ENCODE assay signal across 18 cellular contexts in genomic region chr1:7255303-7256058, GRCh38.
DNase-seq lines count a peak whose midpoint lies in the region; ATAC-seq and TF ChIP-seq lines count a peak whose summit lies in the region.
"Had no signal": no experiment of that assay in that cellular context is flagged by ENCODE, and none has a peak within 500 bp of the region (broad histone marks: within the 10 kb centered on the region; RNA-seq: fewer than 3 reads in every experiment).

No MANE protein-coding gene starts in this region.

- H3K27ac Mint-ChIP-seq in activated CD8-positive, alpha-beta T cell treated with anti-CD3 and anti-CD28 coated beads, Interleukin-2, amount 10 ng/mL, durations not matched to agents 7 days and 5 days, result no peak overlapping the region

- H3K4me1 ChIP-seq in heart right ventricle, result no peaks in the 10 kb centered on the region
- H3K4me1 ChIP-seq: ascending aorta had no signal

- CTCF ChIA-PET in activated CD8-positive, alpha-beta T cell treated with anti-CD3 and anti-CD28 coated beads, Interleukin-2, amount 10 ng/mL, durations not matched to agents 7 days and 5 days (lab: Charles Lee), result no interaction called here

- no peaks in the 10 kb centered on the region for H3K36me3 ChIP-seq in heart right ventricle
- H3K36me3 ChIP-seq: ascending aorta, BE2C had no signal

- WGBS in heart right ventricle, 2 donors, result 68 to 74% methylated on average over 13 of the region's 13 CpGs

- no peaks in the 10 kb centered on the region for H3K27me3 Mint-ChIP-seq in activated CD8-positive, alpha-beta T cell treated with anti-CD3 and anti-CD28 coated beads, Interleukin-2, amount 10 ng/mL, durations not matched to agents 7 days and 5 days (ENCODE audit: low read depth)

- TF ChIP-seq CTCF in AG09309 (IDR thresholded peaks at IDR 0.05; ENCODE audit: control insufficient read depth, insufficient read depth, low read depth, low read length, missing control alignments) (no peak), astrocyte of the spinal cord (IDR thresholded peaks at IDR 0.05; ENCODE audit: low read depth, low read length) (no peak), heart right ventricle (IDR thresholded peaks at IDR 0.05) (no peak)

- intact Hi-C loops in heart right ventricle (cut with DNase I), result no loop called here

- H3K4me3 ChIP-seq in AG09309 (ENCODE audit: control insufficient read depth, low read depth, low read length) (no peak overlapping the region), astrocyte of the spinal cord (ENCODE audit: low read depth, low read length) (no peak overlapping the region), heart right ventricle (no peak overlapping the region)
- H3K4me3 ChIP-seq: ascending aorta had no signal

- POLR2A ChIA-PET in activated CD8-positive, alpha-beta T cell treated with anti-CD3 and anti-CD28 coated beads, Interleukin-2, amount 10 ng/mL, durations not matched to agents 7 days and 5 days (lab: Charles Lee), result no interaction called here

- in situ Hi-C loops in astrocyte of the spinal cord (cut with HindIII; ENCODE audit: low sequenced_read_pairs), result no loop called here

- H3K4me1 Mint-ChIP-seq in activated CD8-positive, alpha-beta T cell treated with anti-CD3 and anti-CD28 coated beads, Interleukin-2, amount 10 ng/mL, durations not matched to agents 7 days and 5 days (ENCODE audit: low read depth), result no peaks in the 10 kb centered on the region

- DNase-seq in AG09309 (ENCODE audit: low read depth), result peak; percentile 8
- peak; percentile 21 for DNase-seq in HPDE6-E6E7 (ENCODE audit: extremely low spot score)
- peak; percentile 50 for DNase-seq in astrocyte of the spinal cord (ENCODE audit: low read depth, low spot score)
- peak; percentile 20 for DNase-seq in islet precursor cell
- DNase-seq in activated CD8-positive, alpha-beta T cell treated with anti-CD3 and anti-CD28 coated beads, Interleukin-2, amount 10 ng/mL, durations not matched to agents 7 days and 5 days, result no peak
- no peak for DNase-seq in NCI-H446 (lab: John Stamatoyannopoulos, UW)
- no peak for DNase-seq in heart right ventricle
- DNase-seq in activated naive CD4-positive, alpha-beta T cell treated with anti-CD3 and anti-CD28 coated beads, Interleukin-2, amount 50 U/mL, for 16 hours, result no peak
- DNase-seq: activated effector memory CD4-positive, alpha-beta T cell treated with Interleukin-2 at 50 U/mL for 16 hours; BE2C; Karpas-422; NCI-H1694; NCI-H524 treated with DMSO at 0.1 percent for 48 hours; posterior cingulate gyrus; stimulated activated CD4-positive, alpha-beta T cell treated with anti-CD3 and anti-CD28 coated beads, Interleukin-12 subunit alpha, Interleukin-12 subunit beta, amount 100 ng/mL, for 4 hours had no signal

- H3K9me3 ChIP-seq in heart right ventricle, result no peaks in the 10 kb centered on the region
- H3K9me3 ChIP-seq: ascending aorta, BE2C had no signal

- ATAC-seq in activated CD8-positive, alpha-beta T cell treated with anti-CD3 and anti-CD28 coated beads, Interleukin-2, amount 10 ng/mL, durations not matched to agents 7 days and 5 days, result no peak
- no peak for ATAC-seq in heart right ventricle

- no peak overlapping the region for H3K27ac ChIP-seq in heart right ventricle
- H3K27ac ChIP-seq: ascending aorta, HL-60, VCaP had no signal

- no peak overlapping the region for H3K4me3 Mint-ChIP-seq in activated CD8-positive, alpha-beta T cell treated with anti-CD3 and anti-CD28 coated beads, Interleukin-2, amount 10 ng/mL, durations not matched to agents 7 days and 5 days

- H3K27me3 ChIP-seq in heart right ventricle, result no peaks in the 10 kb centered on the region
- H3K27me3 ChIP-seq: ascending aorta, BE2C had no signal

- no peaks in the 10 kb centered on the region for H3K36me3 Mint-ChIP-seq in activated CD8-positive, alpha-beta T cell treated with anti-CD3 and anti-CD28 coated beads, Interleukin-2, amount 10 ng/mL, durations not matched to agents 7 days and 5 days (ENCODE audit: low read depth)

- no peaks in the 10 kb centered on the region for H3K9me3 Mint-ChIP-seq in activated CD8-positive, alpha-beta T cell treated with anti-CD3 and anti-CD28 coated beads, Interleukin-2, amount 10 ng/mL, durations not matched to agents 7 days and 5 days (ENCODE audit: insufficient read depth)

Comparison
In these comparisons a context has a peak if more than half of its experiments do, and no peak if none do; other contexts are left out.
1. DNase-seq: peak in AG09309 (single experiment), HPDE6-E6E7 (single experiment), astrocyte of the spinal cord (single experiment) and islet precursor cell (single experiment); none in activated CD8-positive, alpha-beta T cell treated with anti-CD3 and anti-CD28 coated beads, Interleukin-2, amount 10 ng/mL, durations not matched to agents 7 days and 5 days (single experiment), NCI-H446 (0 of 2), heart right ventricle (0 of 2) and activated naive CD4-positive, alpha-beta T cell treated with anti-CD3 and anti-CD28 coated beads, Interleukin-2, amount 50 U/mL, for 16 hours (single experiment).